In genomic region chr11:131858495-131858894, GRCh38 we compare ENCODE assay signal across 25 cellular contexts.
"Had no signal": no experiment of that assay in that cellular context is flagged by ENCODE, and none has a peak within 500 bp of the region (broad histone marks: within the 10 kb centered on the region; RNA-seq: fewer than 3 reads in every experiment).

No MANE protein-coding gene starts in this region.

- H3K27ac ChIP-seq: Peyer's patch, SJCRH30 had no signal

- H3K4me3 ChIP-seq: MG63, Peyer's patch, SJCRH30 had no signal

- H3K27me3 ChIP-seq: Peyer's patch, SJCRH30 had no signal

- H3K36me3 ChIP-seq: MG63, Peyer's patch, SJCRH30 had no signal

- DNase-seq: IMR-90; Karpas-422; KG1; MG63; NCI-H1092; NCI-H1105 treated with DMSO at 0.1 percent for 48 hours; NCI-H1436; NCI-H187; NCI-H2029; NCI-H2081 treated with DMSO at 0.1 percent for 48 hours; NCI-H2171; NCI-H226; NCI-H446; NCI-H510A; NCI-H524 treated with DMSO at 0.1 percent for 48 hours; NCI-H69; NCI-H774; NK-92 treated with Interleukin-12 subunit alpha and Interleukin-12 subunit beta, amount 100 ng/mL, for 24 hours; PC-3; Peyer's patch; SHP77 treated with DMSO at 0.1 percent for 48 hours; SJCRH30 had no signal

- H3K4me1 ChIP-seq: Peyer's patch, SJCRH30 had no signal

- ATAC-seq: HepG2, PC-3, Right ventricle myocardium inferior, SK-N-SH treated with all-trans-retinoic acid at 6 μM for 48 hours had no signal

- H3K9me3 ChIP-seq: MG63, Peyer's patch, SJCRH30 had no signal
